In genomic region chr7:150990416-150991186, GRCh38 we compare ENCODE assay signal across 11 cellular contexts. TPM values are rescaled to one million over a fixed set of nuclear protein-coding genes. Genes with fewer than 3 reads are reported as not detected.
DNase-seq lines count a peak whose midpoint lies in the region; ATAC-seq and TF ChIP-seq lines count a peak whose summit lies in the region.
"Had no signal": no experiment of that assay in that cellular context is flagged by ENCODE, and none has a peak within 500 bp of the region (broad histone marks: within the 10 kb centered on the region; RNA-seq: fewer than 3 reads in every experiment).

NOS3 (plus strand) TSS chr7:150991017; CDS start chr7:150993804, 2,787 bp downstream.

- no peak within 1 kb of the TSS for H3K4me3 ChIP-seq in spleen
- H3K4me3 ChIP-seq: transverse colon had no signal

- no peak for TF ChIP-seq POLR2A in spleen (IDR thresholded peaks at IDR 0.05)

- peaks cover 19% of the 10 kb centered on the region for H3K9me3 Mint-ChIP-seq in activated CD4-positive, alpha-beta T cell treated with anti-CD3 and anti-CD28 coated beads for 36 hours (ENCODE audit: low read depth)
- peaks cover 15% of the 10 kb centered on the region for H3K9me3 Mint-ChIP-seq in activated T-helper 17 cell treated with anti-CD3 and anti-CD28 coated beads, Interleukin-2, amount 50 U/mL, for 72 hours

- H3K9me3 ChIP-seq in spleen, result peaks cover 0 to 21% (median 16%) of the 10 kb centered on the region in 8 donors

- POLR2A ChIA-PET in activated CD4-positive, alpha-beta T cell treated with anti-CD3 and anti-CD28 coated beads for 36 hours (lab: Charles Lee), result no interaction called here

- H3K27me3 ChIP-seq in spleen (replicated peaks in 1 of 7), result peaks cover 0 to 45% (median 0%) of the 10 kb centered on the region in 7 donors

- no peak for ATAC-seq in activated CD4-positive, alpha-beta T cell treated with anti-CD3 and anti-CD28 coated beads for 36 hours
- ATAC-seq in activated T-helper 17 cell treated with anti-CD3 and anti-CD28 coated beads, Interleukin-2, amount 50 U/mL, for 72 hours (replicated peaks), result no peak
- no peak for ATAC-seq in left ventricle myocardium superior

- H3K36me3 ChIP-seq in spleen, result peaks cover 0 to 4% (median 0%) of the 10 kb centered on the region in 6 donors
- H3K36me3 ChIP-seq: transverse colon had no signal

- intact Hi-C loops in activated CD4-positive, alpha-beta T cell treated with anti-CD3 and anti-CD28 coated beads for 36 hours (cut with DNase I, micrococcal nuclease), result no loop called here
- intact Hi-C loops in left ventricle myocardium superior (cut with micrococcal nuclease) (no loop called here), spleen (cut with DNase I; ENCODE audit: low total_unique reads) (no loop called here)

- H3K27ac ChIP-seq in spleen, result peak within 1 kb of the TSS; percentile 49 to 89 (median 83)

- 82 to 88% (median 84%) methylated on average over 12 of the region's 12 CpGs for whole genome bisulfite sequencing in spleen, 5 donors

- peaks cover 34% of the 10 kb centered on the region for H3K4me1 Mint-ChIP-seq in activated CD4-positive, alpha-beta T cell treated with anti-CD3 and anti-CD28 coated beads for 36 hours
- H3K4me1 Mint-ChIP-seq in activated T-helper 17 cell treated with anti-CD3 and anti-CD28 coated beads, Interleukin-2, amount 50 U/mL, for 72 hours, result peaks cover 17% of the 10 kb centered on the region

- CTCF ChIA-PET in activated CD4-positive, alpha-beta T cell treated with anti-CD3 and anti-CD28 coated beads for 36 hours (lab: Charles Lee), result interaction anchor here (0.9 to 3.3 kb wide), 4 partner anchors 19 to 92 kb away, joined by 3 to 17 read pairs (median 11); no protein-coding TSS in a partner anchor

- DNase-seq in activated CD4-positive, alpha-beta T cell treated with anti-CD3 and anti-CD28 coated beads for 36 hours, result peak; percentile 5
- no peak for DNase-seq in activated CD4-positive, alpha-beta T cell treated with anti-CD3 and anti-CD28 coated beads for 48 hours
- DNase-seq in left ventricle myocardium superior (no peak), spleen (no peak), EL (no peak), GF-D8 (lab: John Stamatoyannopoulos, UW) (no peak), epidermal melanocyte (ENCODE audit: insufficient read length, low spot score) (no peak)
- DNase-seq: ACHN, NCI-H2107, transverse colon had no signal

- peaks cover 3% of the 10 kb centered on the region for H3K36me3 Mint-ChIP-seq in activated CD4-positive, alpha-beta T cell treated with anti-CD3 and anti-CD28 coated beads for 36 hours (ENCODE audit: low read depth)
- no peaks in the 10 kb centered on the region for H3K36me3 Mint-ChIP-seq in activated T-helper 17 cell treated with anti-CD3 and anti-CD28 coated beads, Interleukin-2, amount 50 U/mL, for 72 hours (ENCODE audit: low read depth)

- H3K4me1 ChIP-seq in spleen, result peaks cover 14 to 87% (median 60%) of the 10 kb centered on the region in 6 donors

- H3K4me3 Mint-ChIP-seq in activated CD4-positive, alpha-beta T cell treated with anti-CD3 and anti-CD28 coated beads for 36 hours, result no peak within 1 kb of the TSS
- no peak within 1 kb of the TSS for H3K4me3 Mint-ChIP-seq in activated T-helper 17 cell treated with anti-CD3 and anti-CD28 coated beads, Interleukin-2, amount 50 U/mL, for 72 hours

- H3K27me3 Mint-ChIP-seq in activated CD4-positive, alpha-beta T cell treated with anti-CD3 and anti-CD28 coated beads for 36 hours, result no peaks in the 10 kb centered on the region
- no peaks in the 10 kb centered on the region for H3K27me3 Mint-ChIP-seq in activated T-helper 17 cell treated with anti-CD3 and anti-CD28 coated beads, Interleukin-2, amount 50 U/mL, for 72 hours

- H3K27ac Mint-ChIP-seq in activated CD4-positive, alpha-beta T cell treated with anti-CD3 and anti-CD28 coated beads for 36 hours, result no peak within 1 kb of the TSS
- H3K27ac Mint-ChIP-seq in activated T-helper 17 cell treated with anti-CD3 and anti-CD28 coated beads, Interleukin-2, amount 50 U/mL, for 72 hours, result peak within 1 kb of the TSS; percentile 15

- no peak for TF ChIP-seq CTCF in spleen (IDR thresholded peaks at IDR 0.05 in 8 of 11, conservative IDR thresholded peaks at IDR 0.05 in 3 of 11)

RNA-seq across cellular contexts. Expression of gene NOS3, which starts in this region (rescaled TPM):
- total RNA-seq in activated CD4-positive, alpha-beta T cell treated with anti-CD3 and anti-CD28 coated beads for 36 hours, result 10 to 100 TPM in 1 of 2 experiments, 1 to 10 TPM in 1; 9.3 to 11.1 TPM
- 10 to 100 TPM in 1 of 2 donors, 1 to 10 TPM in 1; 8.0 to 12.1 TPM for total RNA-seq in activated T-helper 17 cell treated with anti-CD3 and anti-CD28 coated beads, Interleukin-2, amount 50 U/mL, for 72 hours
- total RNA-seq in left ventricle myocardium superior (10.9 TPM), spleen (100 to 1,000 TPM; 106 to 455 (median 187) TPM)
- 10 to 100 TPM; 11.9 to 81.1 (median 28.4) TPM for polyA plus RNA-seq in spleen
